Comparison of ENCODE assay signal across 21 cellular contexts in the genomic region with DNA sequence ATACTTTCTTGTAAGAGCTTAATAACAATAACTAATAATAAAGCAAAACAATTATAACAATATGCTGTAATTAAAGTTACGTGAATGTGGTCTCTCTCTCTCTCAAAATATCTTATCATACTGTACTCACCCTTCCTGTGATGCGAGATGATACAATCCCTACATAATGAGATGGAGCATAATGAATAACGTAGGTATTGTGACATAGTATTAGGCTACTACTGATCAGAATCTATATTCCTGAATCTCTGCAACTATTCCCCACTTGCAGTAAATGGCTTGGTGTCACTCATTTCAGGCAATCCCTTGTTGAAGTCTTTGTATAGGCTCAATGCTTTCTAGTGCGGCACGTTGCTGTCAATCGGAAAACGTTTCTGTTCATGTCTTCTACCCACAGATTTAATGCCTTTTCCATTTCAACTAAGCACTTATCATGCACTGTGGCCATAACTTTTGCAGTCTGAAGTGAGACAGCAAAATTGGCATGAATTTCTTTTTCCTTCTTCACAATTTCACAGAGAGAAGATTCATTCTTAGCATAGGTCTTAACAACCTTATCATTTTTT. TPM values are rescaled to one million over a fixed set of nuclear protein-coding genes. Genes with fewer than 3 reads are reported as not detected.
"Had no signal": no experiment of that assay in that cellular context is flagged by ENCODE, and none has a peak within 500 bp of the region (broad histone marks: within the 10 kb centered on the region; RNA-seq: fewer than 3 reads in every experiment).

No MANE protein-coding gene starts in this region.

- H3K4me1 ChIP-seq: breast epithelium, parathyroid adenoma, thyroid gland had no signal

- DNase-seq: activated CD4-positive, alpha-beta T cell treated with anti-CD3 and anti-CD28 coated beads, Interleukin-2, amount 10 ng/mL, durations not matched to agents 24 days and 14 days; activated CD8-positive, alpha-beta T cell treated with anti-CD3 and anti-CD28 coated beads for 36 hours; activated naive CD4-positive, alpha-beta T cell treated with anti-CD3 and anti-CD28 coated beads, Interleukin-2, amount 10 ng/mL, durations not matched to agents 7 days and 5 days; activated naive CD8-positive, alpha-beta T cell treated with anti-CD3 and anti-CD28 coated beads, Interleukin-2, amount 50 U/mL, for 24 hours; activated T-cell treated with anti-CD3 and anti-CD28 coated beads, Interleukin-2, amount 50 U/mL, for 4 hours; aorta; cerebellar nuclear complex; cortex of kidney; effector CD8-positive, alpha-beta T cell; mesendoderm; naive thymus-derived CD8-positive, alpha-beta T cell; stimulated activated CD4-positive, alpha-beta T cell treated with anti-CD3 and anti-CD28 coated beads, Interleukin-12 subunit alpha, Interleukin-12 subunit beta, amount 100 ng/mL, for 4 hours; stimulated activated CD4-positive, alpha-beta T cell treated with anti-CD3 and anti-CD28 coated beads, Interleukin-1b, Interleukin-23, amount 100 ng/mL, for 48 hours; stimulated activated CD8-positive, alpha-beta memory T cell treated with anti-CD3 and anti-CD28 coated beads, Interleukin-4, amount 100 ng/mL, for 48 hours; stimulated activated naive CD4-positive, alpha-beta T cell; thyroid gland had no signal

- H3K36me3 ChIP-seq: breast epithelium, neutrophil, thyroid gland had no signal

- H3K27ac ChIP-seq: breast epithelium, neutrophil, parathyroid adenoma, thyroid gland had no signal

- H3K4me3 ChIP-seq: breast epithelium, thyroid gland had no signal

- H3K9me3 ChIP-seq: breast epithelium, neutrophil, thyroid gland had no signal

- H2AFZ ChIP-seq: parathyroid adenoma had no signal

- ATAC-seq: activated CD8-positive, alpha-beta T cell treated with anti-CD3 and anti-CD28 coated beads for 36 hours; activated naive CD8-positive, alpha-beta T cell treated with anti-CD3 and anti-CD28 coated beads, Interleukin-2, amount 50 U/mL, for 24 hours; activated T-cell treated with anti-CD3 and anti-CD28 coated beads, Interleukin-2, amount 50 U/mL, for 4 hours; esophagus mucosa; naive thymus-derived CD8-positive, alpha-beta T cell; sciatic nerve had no signal

- H3K27me3 ChIP-seq: breast epithelium, neutrophil, thyroid gland had no signal

- H3K79me2 ChIP-seq: parathyroid adenoma had no signal

RNA-seq across cellular contexts. Expression of gene MOXD1, which starts 32.3 kb away (rescaled TPM):
- total RNA-seq: activated CD4-positive, alpha-beta T cell treated with anti-CD3 and anti-CD28 coated beads, Interleukin-2, amount 10 ng/mL, durations not matched to agents 24 days and 14 days; activated CD8-positive, alpha-beta T cell treated with anti-CD3 and anti-CD28 coated beads for 36 hours; activated T-cell treated with anti-CD3 and anti-CD28 coated beads, Interleukin-2, amount 50 U/mL, for 4 hours had no signal
